Comparison of ENCODE assay signal across 11 cellular contexts in genomic region chr2:102062802-102063201, GRCh38.
A peak's percentile ranks its signal among the peaks of the same experiment; 100 is the strongest.
DNase-seq lines count a peak whose midpoint lies in the region; ATAC-seq and TF ChIP-seq lines count a peak whose summit lies in the region.
"Had no signal": no experiment of that assay in that cellular context is flagged by ENCODE, and none has a peak within 500 bp of the region (broad histone marks: within the 10 kb centered on the region; RNA-seq: fewer than 3 reads in every experiment).

No MANE protein-coding gene starts in this region.

- POLR2A ChIA-PET in OCI-LY7 (lab: Charles Lee): no interaction called here

- no peak overlapping the region for H3K23ac ChIP-seq in H9 (ENCODE audit: insufficient read length, low read depth, low read length)

- H4K8ac ChIP-seq in H9 (replicated peaks; ENCODE audit: insufficient read length, low read depth, low read length): no peak overlapping the region

- intact Hi-C loops in activated CD4-positive, alpha-beta T cell treated with anti-CD3 and anti-CD28 coated beads, Interleukin-2, amount 10 ng/mL, durations not matched to agents 24 days and 14 days (cut with micrococcal nuclease): loop anchor here (1.0 to 2.0 kb wide), 4 partner anchors 17 to 64 kb away; no protein-coding TSS in a partner anchor
- intact Hi-C loops in left lung (cut with DNase I) (no loop called here), OCI-LY7 (cut with micrococcal nuclease; ENCODE audit: unreplicated experiment) (no loop called here)

- H2BK12ac ChIP-seq in H9 (ENCODE audit: insufficient read length, low read depth, low read length): no peak overlapping the region

- H3K79me2 ChIP-seq in H9 (ENCODE audit: insufficient read depth, low read length) (no peaks in the 10 kb centered on the region), OCI-LY7 (ENCODE audit: insufficient read depth, low read depth, low read length) (no peaks in the 10 kb centered on the region)

- no peak overlapping the region for H4K91ac ChIP-seq in H9 (ENCODE audit: insufficient read length, low read depth, low read length)

- no peak overlapping the region for H3K4me3 Mint-ChIP-seq in activated CD4-positive, alpha-beta T cell treated with anti-CD3 and anti-CD28 coated beads, Interleukin-2, amount 10 ng/mL, durations not matched to agents 24 days and 14 days
- peak overlapping the region; percentile 54 for H3K4me3 Mint-ChIP-seq in activated T-helper 17 cell treated with anti-CD3 and anti-CD28 coated beads, Interleukin-2, amount 50 U/mL, for 72 hours
- no peak overlapping the region for H3K4me3 Mint-ChIP-seq in stimulated activated memory B cell treated with anti-CD40 and anti-IgM and Interleukin-4, amounts not matched to agents 10 μg/mL and 1 μg/mL and 100 μg/mL, for 72 hours
- H3K4me3 Mint-ChIP-seq in H9: no peak overlapping the region
- H3K4me3 Mint-ChIP-seq: immature natural killer cell, neural progenitor cell had no signal

- no peak overlapping the region for H2BK120ac ChIP-seq in H9 (ENCODE audit: low read depth, low read length, poor library complexity, severe bottlenecking)

- TF ChIP-seq CTCF in left lung (IDR thresholded peaks at IDR 0.05) (no peak), H9 (conservative IDR thresholded peaks at IDR 0.05) (no peak), OCI-LY7 (conservative IDR thresholded peaks at IDR 0.05; ENCODE audit: low read length) (no peak)

- peak overlapping the region; percentile 75 for H3K27ac Mint-ChIP-seq in activated CD4-positive, alpha-beta T cell treated with anti-CD3 and anti-CD28 coated beads, Interleukin-2, amount 10 ng/mL, durations not matched to agents 24 days and 14 days
- H3K27ac Mint-ChIP-seq in activated T-helper 17 cell treated with anti-CD3 and anti-CD28 coated beads, Interleukin-2, amount 50 U/mL, for 72 hours: peak overlapping the region; percentile 92
- peak overlapping the region; percentile 60 for H3K27ac Mint-ChIP-seq in stimulated activated memory B cell treated with anti-CD40 and anti-IgM and Interleukin-4, amounts not matched to agents 10 μg/mL and 1 μg/mL and 100 μg/mL, for 72 hours
- no peak overlapping the region for H3K27ac Mint-ChIP-seq in H9
- H3K27ac Mint-ChIP-seq: immature natural killer cell had no signal

- H3K4ac ChIP-seq in H9 (ENCODE audit: low read depth, low read length): no peak overlapping the region

- H3K36me3 Mint-ChIP-seq in activated CD4-positive, alpha-beta T cell treated with anti-CD3 and anti-CD28 coated beads, Interleukin-2, amount 10 ng/mL, durations not matched to agents 24 days and 14 days (ENCODE audit: low read depth): no peaks in the 10 kb centered on the region
- peaks cover 6% of the 10 kb centered on the region for H3K36me3 Mint-ChIP-seq in activated T-helper 17 cell treated with anti-CD3 and anti-CD28 coated beads, Interleukin-2, amount 50 U/mL, for 72 hours (ENCODE audit: low read depth)
- no peaks in the 10 kb centered on the region for H3K36me3 Mint-ChIP-seq in stimulated activated memory B cell treated with anti-CD40 and anti-IgM and Interleukin-4, amounts not matched to agents 10 μg/mL and 1 μg/mL and 100 μg/mL, for 72 hours
- peaks cover 0 to 4% (median 0%) of the 10 kb centered on the region in 3 experiments; a peak in 1 of 7 replicates for H3K36me3 Mint-ChIP-seq in H9 (ENCODE audit: insufficient read depth in 1 of 3, low read depth in 3 of 3)
- H3K36me3 Mint-ChIP-seq: immature natural killer cell, neural progenitor cell had no signal

- H2AK5ac ChIP-seq in H9 (ENCODE audit: insufficient read length, low read length): no peak overlapping the region

- no peak overlapping the region for H3T11ph ChIP-seq in H9 (ENCODE audit: low read length)

- no peak overlapping the region for H2BK5ac ChIP-seq in H9 (ENCODE audit: insufficient read length, low read length)

- no peak overlapping the region for H4K5ac ChIP-seq in H9 (ENCODE audit: insufficient read length, low read depth, low read length)

- H3K9me3 ChIP-seq in left lung (no peaks in the 10 kb centered on the region), H9 (ENCODE audit: control insufficient read depth, low read depth, low read length) (no peaks in the 10 kb centered on the region), OCI-LY7 (ENCODE audit: low read length) (no peaks in the 10 kb centered on the region)

- no TSS peak for BruUV-seq in OCI-LY7 (replicated peaks; lab: Mats Ljungman, UMichigan)

- H3K14ac ChIP-seq in H9 (ENCODE audit: insufficient read depth, low read length): no peak overlapping the region

- H2BK15ac ChIP-seq in H9 (ENCODE audit: low read depth, low read length): no peak overlapping the region

- H3K27ac ChIP-seq in left lung (peak overlapping the region; percentile 81 to 90), H9 (ENCODE audit: insufficient read length, low read depth, low read length) (no peak overlapping the region), OCI-LY7 (ENCODE audit: low read depth, low read length, poor library complexity, severe bottlenecking) (no peak overlapping the region)
- H3K27ac ChIP-seq: neural progenitor cell had no signal

- no peaks in the 10 kb centered on the region for H3K23me2 ChIP-seq in H9 (ENCODE audit: insufficient read length, low read depth, low read length, poor library complexity, severe bottlenecking)

- DNase-seq in activated CD4-positive, alpha-beta T cell treated with anti-CD3 and anti-CD28 coated beads, Interleukin-2, amount 10 ng/mL, durations not matched to agents 24 days and 14 days: no peak
- no peak for DNase-seq in activated CD4-positive, alpha-beta T cell treated with anti-CD3 and anti-CD28 coated beads, Interleukin-2, amount 50 U/mL, for 1 hour
- DNase-seq in left lung: no peak
- no peak for DNase-seq in H9
- no peak for DNase-seq in OCI-LY7 (ENCODE audit: low spot score)
- DNase-seq: activated T-cell treated with anti-CD3 and anti-CD28 coated beads for 4 hours, immature natural killer cell had no signal

- H3K27me3 ChIP-seq in left lung (no peaks in the 10 kb centered on the region), H9 (ENCODE audit: insufficient read depth, low read length) (no peaks in the 10 kb centered on the region)
- H3K27me3 ChIP-seq: neural progenitor cell had no signal

- no peaks in the 10 kb centered on the region for H3K9me3 Mint-ChIP-seq in activated CD4-positive, alpha-beta T cell treated with anti-CD3 and anti-CD28 coated beads, Interleukin-2, amount 10 ng/mL, durations not matched to agents 24 days and 14 days
- H3K9me3 Mint-ChIP-seq in activated T-helper 17 cell treated with anti-CD3 and anti-CD28 coated beads, Interleukin-2, amount 50 U/mL, for 72 hours: peaks cover 6% of the 10 kb centered on the region
- no peaks in the 10 kb centered on the region for H3K9me3 Mint-ChIP-seq in stimulated activated memory B cell treated with anti-CD40 and anti-IgM and Interleukin-4, amounts not matched to agents 10 μg/mL and 1 μg/mL and 100 μg/mL, for 72 hours
- H3K9me3 Mint-ChIP-seq in H9: no peaks in the 10 kb centered on the region; a peak in 1 of 5 replicates
- H3K9me3 Mint-ChIP-seq: immature natural killer cell, neural progenitor cell had no signal

- peaks cover 8% of the 10 kb centered on the region for H3K27me3 Mint-ChIP-seq in activated CD4-positive, alpha-beta T cell treated with anti-CD3 and anti-CD28 coated beads, Interleukin-2, amount 10 ng/mL, durations not matched to agents 24 days and 14 days
- H3K27me3 Mint-ChIP-seq in activated T-helper 17 cell treated with anti-CD3 and anti-CD28 coated beads, Interleukin-2, amount 50 U/mL, for 72 hours: no peaks in the 10 kb centered on the region
- peaks cover 34% of the 10 kb centered on the region for H3K27me3 Mint-ChIP-seq in stimulated activated memory B cell treated with anti-CD40 and anti-IgM and Interleukin-4, amounts not matched to agents 10 μg/mL and 1 μg/mL and 100 μg/mL, for 72 hours
- H3K27me3 Mint-ChIP-seq in H9 (ENCODE audit: low read depth): peaks cover 4% of the 10 kb centered on the region

- no peaks in the 10 kb centered on the region for H3K79me1 ChIP-seq in H9 (ENCODE audit: insufficient read depth, low read depth, low read length, poor library complexity, severe bottlenecking)

- CTCF ChIA-PET in OCI-LY7 (lab: Charles Lee; ENCODE audit: unreplicated experiment): no interaction called here

- no peak overlapping the region for H3K9ac ChIP-seq in H9 (ENCODE audit: extremely low read depth, insufficient read length, low read length)
- H3K9ac ChIP-seq: neural progenitor cell had no signal

- H3K56ac ChIP-seq in H9 (ENCODE audit: insufficient read length, low read depth, low read length): no peak overlapping the region

- H3K18ac ChIP-seq in H9 (ENCODE audit: insufficient read length, low read depth, low read length): no peak overlapping the region

- no peak for ATAC-seq in activated T-helper 17 cell treated with anti-CD3 and anti-CD28 coated beads, Interleukin-2, amount 50 U/mL, for 72 hours (replicated peaks)
- no peak for ATAC-seq in left lung
- no peak for ATAC-seq in stimulated activated memory B cell treated with anti-CD40 and anti-IgM and Interleukin-4, amounts not matched to agents 10 μg/mL and 1 μg/mL and 100 μg/mL, for 72 hours
- ATAC-seq in GM19397 (IDR thresholded peaks at IDR 0.05; ENCODE audit: unreplicated experiment): no peak

- no peaks in the 10 kb centered on the region for H3K9me2 ChIP-seq in OCI-LY7 (ENCODE audit: insufficient read depth, low read length)

- peaks cover 30 to 64% of the 10 kb centered on the region in 2 donors for H3K4me1 ChIP-seq in left lung
- no peaks in the 10 kb centered on the region for H3K4me1 ChIP-seq in H9 (ENCODE audit: insufficient read depth, low read length)
- H3K4me1 ChIP-seq in OCI-LY7 (ENCODE audit: insufficient read depth, low read length, poor library complexity, severe bottlenecking): no peaks in the 10 kb centered on the region

- H2BK20ac ChIP-seq in H9 (ENCODE audit: low read depth, low read length, poor library complexity, severe bottlenecking): no peak overlapping the region

- no peak overlapping the region for H3K4me3 ChIP-seq in left lung
- no peak overlapping the region for H3K4me3 ChIP-seq in OCI-LY7 (ENCODE audit: low read depth, low read length, poor library complexity, severe bottlenecking)
- H3K4me3 ChIP-seq: neural progenitor cell had no signal

- H4K20me1 ChIP-seq in H9 (ENCODE audit: control insufficient read depth, insufficient read depth, insufficient read length) (no peaks in the 10 kb centered on the region), OCI-LY7 (ENCODE audit: insufficient read depth, low read length) (no peaks in the 10 kb centered on the region)

- peaks cover 19% of the 10 kb centered on the region for H3K4me1 Mint-ChIP-seq in activated CD4-positive, alpha-beta T cell treated with anti-CD3 and anti-CD28 coated beads, Interleukin-2, amount 10 ng/mL, durations not matched to agents 24 days and 14 days
- H3K4me1 Mint-ChIP-seq in activated T-helper 17 cell treated with anti-CD3 and anti-CD28 coated beads, Interleukin-2, amount 50 U/mL, for 72 hours: peaks cover 37% of the 10 kb centered on the region
- peaks cover 18% of the 10 kb centered on the region for H3K4me1 Mint-ChIP-seq in stimulated activated memory B cell treated with anti-CD40 and anti-IgM and Interleukin-4, amounts not matched to agents 10 μg/mL and 1 μg/mL and 100 μg/mL, for 72 hours
- H3K4me1 Mint-ChIP-seq in H9: peaks cover 5 to 9% of the 10 kb centered on the region in 2 experiments; a peak in 3 of 4 replicates
- H3K4me1 Mint-ChIP-seq: immature natural killer cell had no signal

- no peak overlapping the region for H3K4me2 ChIP-seq in H9 (ENCODE audit: insufficient read depth, insufficient read length, low read length)
- H3K4me2 ChIP-seq in OCI-LY7 (ENCODE audit: low read length): no peak overlapping the region
- H3K4me2 ChIP-seq: neural progenitor cell had no signal

- no CpG with 5 or more reads among the region's 3 CpGs for WGBS in H9 (ENCODE audit: extremely low coverage, insufficient read length, low lambda C conversion rate)

- H3K36me3 ChIP-seq in left lung (peaks cover 0 to 27% of the 10 kb centered on the region in 2 donors), OCI-LY7 (ENCODE audit: insufficient read depth, low read length) (no peaks in the 10 kb centered on the region)
- H3K36me3 ChIP-seq: neural progenitor cell had no signal

- H2AFZ ChIP-seq in H9 (ENCODE audit: low read length): no peak overlapping the region
- H2AFZ ChIP-seq in OCI-LY7 (ENCODE audit: low read length): no peak overlapping the region
- H2AFZ ChIP-seq: neural progenitor cell had no signal

Comparison
In these comparisons a context has a peak if more than half of its experiments do, and no peak if none do; other contexts are left out.
1. H3K27ac Mint-ChIP-seq: peak in activated CD4-positive, alpha-beta T cell treated with anti-CD3 and anti-CD28 coated beads, Interleukin-2, amount 10 ng/mL, durations not matched to agents 24 days and 14 days (single experiment), activated T-helper 17 cell treated with anti-CD3 and anti-CD28 coated beads, Interleukin-2, amount 50 U/mL, for 72 hours (single experiment) and stimulated activated memory B cell treated with anti-CD40 and anti-IgM and Interleukin-4, amounts not matched to agents 10 μg/mL and 1 μg/mL and 100 μg/mL, for 72 hours (single experiment); none in H9 (0 of 3).
2. H3K27ac ChIP-seq: peak in left lung (2 of 2); none in H9 (single experiment) and OCI-LY7 (single experiment).